Comparison of ENCODE assay signal across 29 cellular contexts in genomic region chr5:20041326-20041977, GRCh38. TPM values are rescaled to one million over a fixed set of nuclear protein-coding genes. Genes with fewer than 3 reads are reported as not detected.
A peak's percentile ranks its signal among the peaks of the same experiment; 100 is the strongest.
DNase-seq lines count a peak whose midpoint lies in the region; ATAC-seq and TF ChIP-seq lines count a peak whose summit lies in the region.
"Had no signal": no experiment of that assay in that cellular context is flagged by ENCODE, and none has a peak within 500 bp of the region (broad histone marks: within the 10 kb centered on the region; RNA-seq: fewer than 3 reads in every experiment).

No MANE protein-coding gene starts in this region.

- TF ChIP-seq EP300 in neural cell (conservative IDR thresholded peaks at IDR 0.05; ENCODE audit: poor library complexity, severe bottlenecking), result no peak

- H3K9ac ChIP-seq in SK-N-MC (ENCODE audit: insufficient read length) (peak overlapping the region; percentile 52), neural cell (ENCODE audit: low read length) (no peak overlapping the region)

- peak; percentile 48 for DNase-seq in HCEC 1CT
- peak; percentile 30 for DNase-seq in SK-N-MC (ENCODE audit: low read depth, low spot score)
- peak; percentile 6 for DNase-seq in choroid plexus epithelial cell (ENCODE audit: low read depth)
- no peak for DNase-seq in ascending aorta (ENCODE audit: low spot score in 2 of 2)
- DNase-seq in iPS-NIHi11 (ENCODE audit: low spot score), result no peak
- DNase-seq in right cardiac atrium, result no peak
- DNase-seq: activated CD8-positive, alpha-beta T cell treated with anti-CD3 and anti-CD28 coated beads, Interleukin-2, amount 10 ng/mL, durations not matched to agents 7 days and 5 days; activated T-cell treated with anti-CD3 and anti-CD28 coated beads for 4 hours; cerebellar nuclear complex; heart left ventricle; left cardiac atrium; mucosa of descending colon; MV-4-11; NCI-H187 treated with DMSO at 0.1 percent for 48 hours; NCI-H526 treated with DMSO at 0.1 percent for 48 hours; Peyer's patch; small intestine; stimulated activated CD4-positive, alpha-beta T cell treated with anti-CD3 and anti-CD28 coated beads, Interleukin-1b, Interleukin-23, amount 100 ng/mL, for 48 hours; stimulated activated CD8-positive, alpha-beta memory T cell treated with anti-CD3 and anti-CD28 coated beads, Interleukin-4, amount 100 ng/mL, for 48 hours; stomach; T-cell; thyroid gland had no signal

- peak overlapping the region; percentile 90 for H3K27ac ChIP-seq in SK-N-MC
- no peak overlapping the region for H3K27ac ChIP-seq in neural cell (ENCODE audit: low read length)
- H3K27ac ChIP-seq in ascending aorta, result no peak overlapping the region
- no peak overlapping the region for H3K27ac ChIP-seq in right cardiac atrium (ENCODE audit: low read length)
- H3K27ac ChIP-seq: heart left ventricle, Peyer's patch, stomach, thyroid gland had no signal

- H3K4me2 ChIP-seq in neural cell (ENCODE audit: low read length), result no peak overlapping the region

- no peak for TF ChIP-seq CTCF in choroid plexus epithelial cell (conservative IDR thresholded peaks at IDR 0.05; ENCODE audit: low read depth, low read length)
- no peak for TF ChIP-seq CTCF in neural cell (IDR thresholded peaks at IDR 0.05; ENCODE audit: poor library complexity, severe bottlenecking)
- no peak for TF ChIP-seq CTCF in ascending aorta (IDR thresholded peaks at IDR 0.05)

- no peaks in the 10 kb centered on the region for H4K20me1 ChIP-seq in neural cell (ENCODE audit: insufficient read depth)

- 29% methylated on average over 4 of the region's 4 CpGs for WGBS in right cardiac atrium

- no peaks in the 10 kb centered on the region for H3F3A ChIP-seq in neural cell (ENCODE audit: insufficient read depth, low read length, poor library complexity, severe bottlenecking)

- no peak for TF ChIP-seq RAD21 in neural cell (conservative IDR thresholded peaks at IDR 0.05)

- no peaks in the 10 kb centered on the region for H3K36me3 ChIP-seq in SK-N-MC (ENCODE audit: insufficient read depth, low read length)
- no peaks in the 10 kb centered on the region for H3K36me3 ChIP-seq in neural cell (ENCODE audit: insufficient read depth, low read length)
- no peaks in the 10 kb centered on the region for H3K36me3 ChIP-seq in ascending aorta
- H3K36me3 ChIP-seq: heart left ventricle, Peyer's patch, stomach, thyroid gland had no signal

- H3K4me1 ChIP-seq in ascending aorta (no peaks in the 10 kb centered on the region), right cardiac atrium (ENCODE audit: control insufficient read depth, insufficient read depth, low read length) (no peaks in the 10 kb centered on the region)
- H3K4me1 ChIP-seq: heart left ventricle, Peyer's patch, stomach, thyroid gland had no signal

- no peaks in the 10 kb centered on the region for H3K27me3 ChIP-seq in neural cell (ENCODE audit: insufficient read depth, low read depth, low read length)
- no peaks in the 10 kb centered on the region for H3K27me3 ChIP-seq in ascending aorta
- no peaks in the 10 kb centered on the region for H3K27me3 ChIP-seq in right cardiac atrium (ENCODE audit: control insufficient read depth, insufficient read depth)
- H3K27me3 ChIP-seq: heart left ventricle, Peyer's patch, stomach, thyroid gland had no signal

- intact Hi-C loops in ascending aorta (cut with DNase I) (no loop called here), right cardiac atrium (cut with DNase I) (no loop called here)

- no peak overlapping the region for H2AFZ ChIP-seq in neural cell (ENCODE audit: low read depth, low read length)

- no peak for ATAC-seq in GM19395 (IDR thresholded peaks at IDR 0.05; ENCODE audit: unreplicated experiment)
- ATAC-seq in right cardiac atrium, result no peak
- ATAC-seq: activated CD8-positive, alpha-beta T cell treated with anti-CD3 and anti-CD28 coated beads, Interleukin-2, amount 10 ng/mL, durations not matched to agents 7 days and 5 days; activated naive CD4-positive, alpha-beta T cell treated with anti-CD3 and anti-CD28 coated beads, Interleukin-2, amount 50 U/mL, for 72 hours; heart left ventricle; left cardiac atrium; mucosa of descending colon; natural killer cell treated with Interleukin-12 subunit alpha and Interleukin-12 subunit beta and Interleukin-15 and Interleukin-18, amount 100 ng/mL, for 72 hours; T-cell had no signal

- H3K9me3 ChIP-seq in SK-N-MC (ENCODE audit: low read depth, low read length), result no peaks in the 10 kb centered on the region
- no peaks in the 10 kb centered on the region for H3K9me3 ChIP-seq in neural cell (ENCODE audit: low read length)
- H3K9me3 ChIP-seq in ascending aorta, result no peaks in the 10 kb centered on the region
- no peaks in the 10 kb centered on the region for H3K9me3 ChIP-seq in right cardiac atrium (ENCODE audit: control insufficient read depth, low read length)
- H3K9me3 ChIP-seq: Peyer's patch, thyroid gland had no signal

- no peaks in the 10 kb centered on the region for H3K79me2 ChIP-seq in neural cell (replicated peaks; ENCODE audit: insufficient read depth, low read length)

- H3K4me3 ChIP-seq in SK-N-MC (peak overlapping the region; percentile 75), choroid plexus epithelial cell (ENCODE audit: low read depth, low read length) (no peak overlapping the region), neural cell (ENCODE audit: low read length) (peak overlapping the region; percentile 5), ascending aorta (no peak overlapping the region), right cardiac atrium (ENCODE audit: low read length) (no peak overlapping the region)
- H3K4me3 ChIP-seq: heart left ventricle, mucosa of descending colon, Peyer's patch, stomach, thyroid gland had no signal

- H3K9me2 ChIP-seq in neural cell (ENCODE audit: insufficient read depth, low read length), result no peaks in the 10 kb centered on the region

TF ChIP-seq in neural cell, 6 proteins besides CTCF, POLR2A, EP300 and RAD21:
- TF ChIP-seq MXI1 (conservative IDR thresholded peaks at IDR 0.05; ENCODE audit: poor library complexity, severe bottlenecking) (no peak), EZH2 (IDR thresholded peaks at IDR 0.05; ENCODE audit: borderline replicate concordance, insufficient read depth, low read length, poor library complexity, severe bottlenecking) (no peak), SMC3 (conservative IDR thresholded peaks at IDR 0.05; ENCODE audit: poor library complexity) (no peak), POLR2AphosphoS5 (IDR thresholded peaks at IDR 0.05) (no peak), TAF1 (IDR thresholded peaks at IDR 0.05; ENCODE audit: low read depth) (no peak)
- TF ChIP-seq, protein P1, sequence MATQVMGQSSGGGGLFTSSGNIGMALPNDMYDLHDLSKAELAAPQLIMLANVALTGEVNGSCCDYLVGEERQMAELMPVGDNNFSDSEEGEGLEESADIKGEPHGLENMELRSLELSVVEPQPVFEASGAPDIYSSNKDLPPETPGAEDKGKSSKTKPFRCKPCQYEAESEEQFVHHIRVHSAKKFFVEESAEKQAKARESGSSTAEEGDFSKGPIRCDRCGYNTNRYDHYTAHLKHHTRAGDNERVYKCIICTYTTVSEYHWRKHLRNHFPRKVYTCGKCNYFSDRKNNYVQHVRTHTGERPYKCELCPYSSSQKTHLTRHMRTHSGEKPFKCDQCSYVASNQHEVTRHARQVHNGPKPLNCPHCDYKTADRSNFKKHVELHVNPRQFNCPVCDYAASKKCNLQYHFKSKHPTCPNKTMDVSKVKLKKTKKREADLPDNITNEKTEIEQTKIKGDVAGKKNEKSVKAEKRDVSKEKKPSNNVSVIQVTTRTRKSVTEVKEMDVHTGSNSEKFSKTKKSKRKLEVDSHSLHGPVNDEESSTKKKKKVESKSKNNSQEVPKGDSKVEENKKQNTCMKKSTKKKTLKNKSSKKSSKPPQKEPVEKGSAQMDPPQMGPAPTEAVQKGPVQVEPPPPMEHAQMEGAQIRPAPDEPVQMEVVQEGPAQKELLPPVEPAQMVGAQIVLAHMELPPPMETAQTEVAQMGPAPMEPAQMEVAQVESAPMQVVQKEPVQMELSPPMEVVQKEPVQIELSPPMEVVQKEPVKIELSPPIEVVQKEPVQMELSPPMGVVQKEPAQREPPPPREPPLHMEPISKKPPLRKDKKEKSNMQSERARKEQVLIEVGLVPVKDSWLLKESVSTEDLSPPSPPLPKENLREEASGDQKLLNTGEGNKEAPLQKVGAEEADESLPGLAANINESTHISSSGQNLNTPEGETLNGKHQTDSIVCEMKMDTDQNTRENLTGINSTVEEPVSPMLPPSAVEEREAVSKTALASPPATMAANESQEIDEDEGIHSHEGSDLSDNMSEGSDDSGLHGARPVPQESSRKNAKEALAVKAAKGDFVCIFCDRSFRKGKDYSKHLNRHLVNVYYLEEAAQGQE (IDR thresholded peaks at IDR 0.05; ENCODE audit: borderline replicate concordance), result no peak

RNA-seq across cellular contexts. Expression of gene CDH18, which starts 53.5 kb away (rescaled TPM):
- polyA plus RNA-seq in neural cell (5.6 and 9.6 TPM in 2 replicates), right cardiac atrium (not detected)
- polyA minus RNA-seq in neural cell, result 18.5 and 24.1 TPM in 2 replicates
- total RNA-seq in ascending aorta (not detected), right cardiac atrium (not detected)
- total RNA-seq: activated CD8-positive, alpha-beta T cell treated with anti-CD3 and anti-CD28 coated beads, Interleukin-2, amount 10 ng/mL, durations not matched to agents 7 days and 5 days; activated naive CD4-positive, alpha-beta T cell treated with anti-CD3 and anti-CD28 coated beads, Interleukin-2, amount 50 U/mL, for 72 hours; endothelial cell of umbilical vein; HT-29; left cardiac atrium; lung microvascular endothelial cell; natural killer cell treated with Interleukin-12 subunit alpha and Interleukin-12 subunit beta and Interleukin-15 and Interleukin-18, amount 100 ng/mL, for 72 hours; Peyer's patch; T-cell; thyroid gland had no signal
- polyA plus RNA-seq: heart left ventricle had no signal

Comparison
In these comparisons a context has a peak if more than half of its experiments do, and no peak if none do; other contexts are left out.
1. DNase-seq: peak in HCEC 1CT (single experiment), SK-N-MC (single experiment) and choroid plexus epithelial cell (single experiment); none in ascending aorta (0 of 2), iPS-NIHi11 (single experiment) and right cardiac atrium (0 of 3).
2. H3K4me3 ChIP-seq: peak in SK-N-MC (single experiment) and neural cell (single experiment); none in choroid plexus epithelial cell (single experiment), ascending aorta (0 of 2) and right cardiac atrium (single experiment).